11 cellular contexts compared by ENCODE assay signal in genomic region chr3:157064402-157064801, GRCh38.
DNase-seq lines count a peak whose midpoint lies in the region; ATAC-seq and TF ChIP-seq lines count a peak whose summit lies in the region.
"Had no signal": no experiment of that assay in that cellular context is flagged by ENCODE, and none has a peak within 500 bp of the region (broad histone marks: within the 10 kb centered on the region; RNA-seq: fewer than 3 reads in every experiment).

No MANE protein-coding gene starts in this region.

- H3K4me1 ChIP-seq in BE2C, result no peaks in the 10 kb centered on the region

- peaks cover 26 to 34% (median 26%) of the 10 kb centered on the region in 3 donors for H3K4me1 Mint-ChIP-seq in IgD-negative memory B cell

- H3K9me3 ChIP-seq in BE2C, result no peaks in the 10 kb centered on the region

- peak overlapping the region in 3 of 4 donors; percentile 0 to 13 (median 1) for H3K4me3 Mint-ChIP-seq in IgD-negative memory B cell
- H3K4me3 Mint-ChIP-seq: nephron progenitor cell; T-helper 2 cell treated with Interferon-gamma antibody and Interleukin-4, amounts not matched to agents 5 μg/mL and 100 μg/mL, for 36 hours had no signal

- no peaks in the 10 kb centered on the region; the same call in 1 of the 2 replicates for H3K27me3 ChIP-seq in BE2C

- DNase-seq in midbrain (lab: John Stamatoyannopoulos, UW) (peak; percentile 6), mucosa of gallbladder (ENCODE audit: low spot score) (no peak), BE2C (no peak), NCI-H146 (lab: John Stamatoyannopoulos, UW) (no peak)
- no peak for DNase-seq in stimulated activated naive CD4-positive, alpha-beta T cell treated with Interleukin-2 at 50 U/mL for 16 hours (lab: John Stamatoyannopoulos, UW)
- DNase-seq: amniotic stem cell, nephron progenitor cell had no signal

- peak; percentile 74 for ATAC-seq in GM18907 (IDR thresholded peaks at IDR 0.05; ENCODE audit: unreplicated experiment)
- ATAC-seq in HG02610 (IDR thresholded peaks at IDR 0.05; ENCODE audit: unreplicated experiment), result peak; percentile 67

- no peak for TF ChIP-seq CTCF in BE2C (IDR thresholded peaks at IDR 0.05; ENCODE audit: low read depth, low read length)

- no peaks in the 10 kb centered on the region for H3K36me3 ChIP-seq in BE2C

- H3K27ac Mint-ChIP-seq in IgD-negative memory B cell, result peak overlapping the region in 1 of 3 donors; percentile 0
- H3K27ac Mint-ChIP-seq: nephron progenitor cell; T-helper 2 cell treated with Interferon-gamma antibody and Interleukin-4, amounts not matched to agents 5 μg/mL and 100 μg/mL, for 36 hours had no signal

- H3K27me3 Mint-ChIP-seq in IgD-negative memory B cell, result peaks cover 5% of the 10 kb centered on the region

- H3K36me3 Mint-ChIP-seq in IgD-negative memory B cell, result peaks cover 5% of the 10 kb centered on the region

- H3K4me3 ChIP-seq in BE2C (ENCODE audit: low read depth, low read length), result no peak overlapping the region

- H3K9me3 Mint-ChIP-seq in IgD-negative memory B cell, result peaks cover 0 to 1% (median 0%) of the 10 kb centered on the region in 3 donors
- H3K9me3 Mint-ChIP-seq: nephron progenitor cell; T-helper 2 cell treated with Interferon-gamma antibody and Interleukin-4, amounts not matched to agents 5 μg/mL and 100 μg/mL, for 36 hours had no signal
